Comparison of ENCODE assay signal across 6 cellular contexts in the genomic region with DNA sequence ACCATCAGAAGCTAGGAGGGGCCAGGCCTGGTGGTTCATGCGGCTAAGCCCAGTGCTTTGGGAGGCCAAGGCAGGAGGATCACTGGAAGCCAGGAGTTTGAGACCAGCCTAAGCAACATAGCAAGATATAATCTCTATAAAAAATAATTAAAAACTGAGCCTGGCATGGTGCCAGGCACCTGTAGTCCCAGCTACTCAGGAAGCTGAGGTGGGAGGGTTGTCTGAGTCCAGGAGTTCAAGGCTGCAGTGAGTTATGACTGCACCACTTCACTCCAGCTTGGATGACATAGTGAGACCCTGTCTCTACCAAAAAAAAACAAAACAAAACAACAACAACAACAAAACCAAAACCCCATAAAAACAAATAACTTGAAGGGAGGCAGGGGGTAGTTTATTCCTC.
"Had no signal": no experiment of that assay in that cellular context is flagged by ENCODE, and none has a peak within 500 bp of the region (broad histone marks: within the 10 kb centered on the region; RNA-seq: fewer than 3 reads in every experiment).

No MANE protein-coding gene starts in this region.

- DNase-seq: IMR-90, KBM-7, KG1 had no signal

- FAIRE-seq: HTR-8/SVneo had no signal

- H3K9ac ChIP-seq: KMS-11 had no signal

- H3K4me2 ChIP-seq: KMS-11 had no signal

- H3K27ac ChIP-seq: HL-60, KMS-11 had no signal
